ENCODE assay signal across 8 cellular contexts in the genomic region with DNA sequence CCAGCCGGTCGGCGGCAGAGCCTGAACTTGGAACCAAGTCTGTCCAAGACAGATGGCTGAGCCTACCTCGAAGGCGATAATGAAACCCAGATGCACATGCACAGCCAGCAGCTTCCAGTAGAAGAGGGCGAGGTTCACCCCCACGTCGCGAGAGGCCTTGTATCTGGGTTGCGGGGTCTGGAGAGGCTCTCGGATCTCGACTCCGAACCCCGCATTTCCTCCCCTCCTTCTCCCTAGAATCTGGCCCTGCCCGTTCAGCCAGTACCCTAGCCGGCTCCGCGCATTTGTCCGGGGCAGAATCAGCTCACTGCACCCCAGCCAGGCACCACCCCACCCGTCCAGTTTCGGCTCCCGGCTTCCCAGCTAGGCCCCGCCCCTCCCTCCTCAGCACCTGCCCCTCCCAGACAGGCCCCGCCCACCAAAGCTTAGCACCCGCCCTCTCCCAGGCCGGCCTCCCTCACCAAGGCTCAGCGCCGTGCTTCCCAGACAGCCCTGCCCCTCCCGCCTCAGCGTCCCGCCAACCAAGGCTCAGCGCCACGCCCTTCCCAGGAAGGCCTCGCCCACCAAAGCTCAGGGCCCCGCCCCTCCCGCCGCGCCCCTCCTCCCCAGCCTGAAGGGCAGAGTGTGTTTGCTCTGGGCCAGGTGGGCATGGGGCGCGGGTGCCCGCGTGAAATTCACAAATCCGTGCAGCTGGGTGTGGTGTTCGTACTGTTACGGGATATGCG. TPM values are rescaled to one million over a fixed set of nuclear protein-coding genes. Genes with fewer than 3 reads are reported as not detected.
DNase-seq lines count a peak whose midpoint lies in the region; ATAC-seq and TF ChIP-seq lines count a peak whose summit lies in the region.

No MANE protein-coding gene starts in this region.

- H3K4me2 ChIP-seq in OCI-LY1 (ENCODE audit: low read length), result peak overlapping the region; percentile 84

- H3K9me3 ChIP-seq in OCI-LY1 (ENCODE audit: low read length) (no peaks in the 10 kb centered on the region), mucosa of descending colon (no peaks in the 10 kb centered on the region)

- ATAC-seq in mucosa of descending colon, result peak; percentile 90

- no peaks in the 10 kb centered on the region for H3K79me2 ChIP-seq in OCI-LY1 (ENCODE audit: insufficient read depth, low read length)

- H3K9me2 ChIP-seq in OCI-LY1 (ENCODE audit: low read depth, low read length), result no peaks in the 10 kb centered on the region

- no peaks in the 10 kb centered on the region for H3K27me3 ChIP-seq in OCI-LY1 (ENCODE audit: insufficient read depth, low read length)

- H3K4me3 ChIP-seq in OCI-LY1 (ENCODE audit: low read depth, low read length, poor library complexity, severe bottlenecking) (peak overlapping the region; percentile 57), mucosa of descending colon (peak overlapping the region; percentile 22)

- H3K27ac ChIP-seq in OCI-LY1 (ENCODE audit: low read depth, low read length, poor library complexity, severe bottlenecking) (no peak overlapping the region), epithelial cell of prostate (peak overlapping the region; percentile 50)

- DNase-seq in CMK (ENCODE audit: low read depth) (peak; percentile 98), GM20000 (ENCODE audit: low spot score) (peak; percentile 98), HT-29 (ENCODE audit: low spot score) (peak; percentile 98), activated T-cell treated with anti-CD3 and anti-CD28 coated beads for 24 hours (ENCODE audit: low read depth) (peak; percentile 91), epithelial cell of prostate (ENCODE audit: low read depth, low spot score) (peak; percentile 92), mucosa of descending colon (peak; percentile 99 to 100 (median 99))
- DNase-seq in stimulated activated CD8-positive, alpha-beta memory T cell treated with anti-CD3 and anti-CD28 coated beads, Interleukin-2, amount 100 ng/mL, for 1 hour (ENCODE audit: low read depth in 2 of 2), result peak; percentile 77 to 91

- H3K36me3 ChIP-seq in OCI-LY1 (ENCODE audit: insufficient read depth, low read length), result no peaks in the 10 kb centered on the region
- H3K36me3 ChIP-seq in mucosa of descending colon (ENCODE audit: low read depth), result no peaks in the 10 kb centered on the region

- intact Hi-C loops in mucosa of descending colon (cut with DNase I, micrococcal nuclease), result no loop called here

- 0 out of 2 replicates have a peak overlapping the region, but pooled peaks have one; percentile 4 for H2AFZ ChIP-seq in OCI-LY1 (ENCODE audit: low read length)

- no peaks in the 10 kb centered on the region for H3F3A ChIP-seq in OCI-LY1 (ENCODE audit: insufficient read depth, low read length)

- H3K4me1 ChIP-seq in OCI-LY1 (ENCODE audit: insufficient read depth, low read length, severe bottlenecking) (peaks cover 10% of the 10 kb centered on the region), mucosa of descending colon (ENCODE audit: low read depth) (peaks cover 13% of the 10 kb centered on the region)

- peak overlapping the region; percentile 26; the same call in 1 of the 2 replicates for H3K9ac ChIP-seq in OCI-LY1 (ENCODE audit: low read length)

- H4K20me1 ChIP-seq in OCI-LY1 (ENCODE audit: insufficient read depth, low read length), result no peaks in the 10 kb centered on the region

- TF ChIP-seq CTCF in GM20000 (IDR thresholded peaks at IDR 0.05; ENCODE audit: extremely low read depth, missing control alignments) (no peak), OCI-LY1 (IDR thresholded peaks at IDR 0.05; ENCODE audit: low read length) (no peak), mucosa of descending colon (IDR thresholded peaks at IDR 0.05) (no peak)

RNA-seq across cellular contexts. Expression of a gene that starts 4.8 kb away (rescaled TPM):
- 15.8 and 15.9 TPM in 2 replicates for total RNA-seq in HT-29 (2014; rRNA removed; shearing (Covaris generic))
- 10 to 100 TPM in 1 of 3 donors, 1 to 10 TPM in 2; 5.3 to 13.3 (median 9.0) TPM for total RNA-seq in mucosa of descending colon

RNA-seq across cellular contexts. Expression of a gene that starts 19.8 kb away (rescaled TPM):
- 16.3 and 25.7 TPM in 2 replicates for total RNA-seq in HT-29 (2014; rRNA removed; shearing (Covaris generic))
- 1 to 10 TPM; 5.3 to 9.9 (median 5.9) TPM for total RNA-seq in mucosa of descending colon
